3 cellular contexts compared by ENCODE assay signal in genomic region chr5:111673896-111674626, GRCh38.
TF ChIP-seq lines count a peak whose summit lies in the region.

No MANE protein-coding gene starts in this region.

TF ChIP-seq in IMR-90, 13 proteins besides CTCF, POLR2A, EP300 and RAD21:
- TF ChIP-seq RCOR1 (IDR thresholded peaks at IDR 0.05; ENCODE audit: insufficient replicate concordance, low read length) = no peak
- peak; percentile 38; the same call in 1 of the 2 replicates for TF ChIP-seq MAFK (IDR thresholded peaks at IDR 0.05; ENCODE audit: low read depth, low read length)
- TF ChIP-seq RFX5 (IDR thresholded peaks at IDR 0.05; ENCODE audit: low read depth, low read length) = no peak

TF ChIP-seq in H1, 55 proteins besides CTCF, POLR2A, EP300 and RAD21:
- TF ChIP-seq CTBP2 (IDR thresholded peaks at IDR 0.05; ENCODE audit: borderline replicate concordance, insufficient read depth, insufficient read length, low read length) = no peak
- no peak for TF ChIP-seq SP1 (IDR thresholded peaks at IDR 0.05; ENCODE audit: low read depth, low read length)
- TF ChIP-seq SP2 (IDR thresholded peaks at IDR 0.05; ENCODE audit: low read length) = no peak

TF ChIP-seq in liver, 16 proteins besides CTCF, POLR2A, EP300 and RAD21:
- TF ChIP-seq HNF4A (conservative IDR thresholded peaks at IDR 0.05) = peak in 1 of 2 donors; percentile 11
- no peak for TF ChIP-seq JUND (IDR thresholded peaks at IDR 0.05)
- TF ChIP-seq EGR1 (IDR thresholded peaks at IDR 0.05; ENCODE audit: low read depth in 2 of 2) = no peak
- TF ChIP-seq GABPA (IDR thresholded peaks at IDR 0.05 in 1 of 2, conservative IDR thresholded peaks at IDR 0.05 in 1 of 2) = no peak
- peak; percentile 10 to 24 for TF ChIP-seq RXRA (IDR thresholded peaks at IDR 0.05)
